17 cellular contexts compared by ENCODE assay signal in genomic region chr3:192884831-192885356, GRCh38. TPM values are rescaled to one million over a fixed set of nuclear protein-coding genes. Genes with fewer than 3 reads are reported as not detected.
DNase-seq lines count a peak whose midpoint lies in the region; ATAC-seq and TF ChIP-seq lines count a peak whose summit lies in the region.
"Had no signal": no experiment of that assay in that cellular context is flagged by ENCODE, and none has a peak within 500 bp of the region (broad histone marks: within the 10 kb centered on the region; RNA-seq: fewer than 3 reads in every experiment).

No MANE protein-coding gene starts in this region.

- H2BK5ac ChIP-seq in trophoblast cell (ENCODE audit: low read depth, low read length, poor library complexity), result no peak overlapping the region

- H4K91ac ChIP-seq in trophoblast cell (ENCODE audit: low read depth, low read length), result peak overlapping the region; percentile 58

- no peak overlapping the region for H3K18ac ChIP-seq in trophoblast cell (ENCODE audit: low read length)

- no peaks in the 10 kb centered on the region for H4K20me1 ChIP-seq in PC-3 (ENCODE audit: low read length)

- H3K79me2 ChIP-seq in PC-3 (ENCODE audit: low read length) (peaks cover 76% of the 10 kb centered on the region), trophoblast cell (ENCODE audit: control insufficient read depth, insufficient read depth, low read length, poor library complexity) (peaks cover 9% of the 10 kb centered on the region)

- WGBS in endodermal cell (ENCODE audit: insufficient coverage in 1 of 2, insufficient read length in 1 of 2), 2 experiments, result 91 to 100% methylated on average over 3 to 4 of the region's 4 CpGs
- WGBS in trophoblast cell (ENCODE audit: extremely low coverage, insufficient coverage, insufficient read length), result no CpG with 5 or more reads among the region's 4 CpGs

- ATAC-seq in PC-3 (peak; percentile 48), HG03159 (IDR thresholded peaks at IDR 0.05; ENCODE audit: unreplicated experiment) (no peak), HG03378 (IDR thresholded peaks at IDR 0.05; ENCODE audit: unreplicated experiment) (no peak)
- ATAC-seq: activated CD4-positive, CD25-positive, alpha-beta regulatory T cell treated with anti-CD3 and anti-CD28 coated beads, Interleukin-2, amount 50 U/mL, for 24 hours; activated naive CD8-positive, alpha-beta T cell treated with anti-CD3 and anti-CD28 coated beads, Interleukin-2, amount 50 U/mL, for 24 hours; right cardiac atrium had no signal

- peak overlapping the region; percentile 71 for H3K27ac Mint-ChIP-seq in endodermal cell
- H3K27ac Mint-ChIP-seq: activated naive CD8-positive, alpha-beta T cell treated with anti-CD3 and anti-CD28 coated beads, Interleukin-2, amount 50 U/mL, for 24 hours; naive B cell had no signal

- H2AK5ac ChIP-seq in trophoblast cell (ENCODE audit: low read length), result no peak overlapping the region

- H3K36me3 ChIP-seq in PC-3 (ENCODE audit: low read depth, low read length), result no peaks in the 10 kb centered on the region
- no peaks in the 10 kb centered on the region for H3K36me3 ChIP-seq in endodermal cell (ENCODE audit: control insufficient read depth, insufficient read depth, low read length)
- no peaks in the 10 kb centered on the region for H3K36me3 ChIP-seq in trophoblast cell (ENCODE audit: control insufficient read depth in 1 of 2, insufficient read depth in 2 of 2, low read length in 2 of 2)

- peak overlapping the region; percentile 98 for H3K27ac ChIP-seq in PC-3 (ENCODE audit: low read length)
- no peak overlapping the region for H3K27ac ChIP-seq in endodermal cell (ENCODE audit: low read depth, low read length)
- H3K27ac ChIP-seq in trophoblast cell (ENCODE audit: low read depth, low read length), result no peak overlapping the region

- TF ChIP-seq CTCF in PC-3 (conservative IDR thresholded peaks at IDR 0.05; ENCODE audit: low read depth, low read length), result no peak
- TF ChIP-seq CTCF in endodermal cell (conservative IDR thresholded peaks at IDR 0.05), result no peak

- no peak overlapping the region for H2BK120ac ChIP-seq in trophoblast cell (ENCODE audit: insufficient read depth, low read length, poor library complexity)

- no peak overlapping the region for H3K4me3 Mint-ChIP-seq in endodermal cell
- H3K4me3 Mint-ChIP-seq: activated naive CD8-positive, alpha-beta T cell treated with anti-CD3 and anti-CD28 coated beads, Interleukin-2, amount 50 U/mL, for 24 hours; CD14-positive monocyte; naive B cell had no signal

- peaks cover 15% of the 10 kb centered on the region for H3F3A ChIP-seq in PC-3 (ENCODE audit: low read length, unreplicated experiment)

- CTCF ChIA-PET in PC-3 (lab: Charles Lee), result interaction anchor here (0.6 kb wide), 1 partner anchor 31 kb away, joined by 4 read pairs; no protein-coding TSS in a partner anchor

- peak overlapping the region; percentile 15 for H2BK12ac ChIP-seq in trophoblast cell (ENCODE audit: low read length)

- no peak overlapping the region for H3K14ac ChIP-seq in trophoblast cell (ENCODE audit: low read length)

- H3K23ac ChIP-seq in trophoblast cell (ENCODE audit: low read length), result no peak overlapping the region

- H2AFZ ChIP-seq in PC-3 (ENCODE audit: low read length) (no peak overlapping the region), trophoblast cell (ENCODE audit: insufficient read depth, low read length, poor library complexity) (no peak overlapping the region)

- POLR2A ChIA-PET in PC-3 (lab: Charles Lee; ENCODE audit: unreplicated experiment), result no interaction called here

- intact Hi-C loops in PC-3 (cut with micrococcal nuclease), result loop anchor here (2.0 kb wide), 1 partner anchor 66 kb away; no protein-coding TSS in a partner anchor

- no peak overlapping the region for H3K4ac ChIP-seq in trophoblast cell (ENCODE audit: low read depth, low read length)

- peaks cover 20% of the 10 kb centered on the region for H3K79me1 ChIP-seq in trophoblast cell (ENCODE audit: low read length)

- H3K9me3 ChIP-seq in PC-3 (ENCODE audit: low read length) (no peaks in the 10 kb centered on the region), endodermal cell (ENCODE audit: control insufficient read depth, low read length) (no peaks in the 10 kb centered on the region), trophoblast cell (ENCODE audit: insufficient read depth, low read depth, low read length) (no peaks in the 10 kb centered on the region)

- H3K9ac ChIP-seq in PC-3 (ENCODE audit: low read length) (peak overlapping the region; percentile 87), endodermal cell (ENCODE audit: extremely low read depth, low read length, poor library complexity, severe bottlenecking) (no peak overlapping the region), trophoblast cell (ENCODE audit: low read length) (no peak overlapping the region)

- H3K4me3 ChIP-seq in PC-3 (ENCODE audit: low read length), result no peak overlapping the region
- H3K4me3 ChIP-seq in endodermal cell (ENCODE audit: low read length), result no peak overlapping the region
- no peak overlapping the region for H3K4me3 ChIP-seq in trophoblast cell (ENCODE audit: low read depth, low read length)

- H3K9me3 Mint-ChIP-seq in endodermal cell, result no peaks in the 10 kb centered on the region
- H3K9me3 Mint-ChIP-seq: activated naive CD8-positive, alpha-beta T cell treated with anti-CD3 and anti-CD28 coated beads, Interleukin-2, amount 50 U/mL, for 24 hours; CD14-positive monocyte; naive B cell had no signal

- H4K12ac ChIP-seq in trophoblast cell (ENCODE audit: low read depth, low read length), result no peak overlapping the region

- no TSS peak for BruUV-seq in PC-3 (replicated peaks; lab: Mats Ljungman, UMichigan)

- H3K36me3 Mint-ChIP-seq in endodermal cell (ENCODE audit: low read depth), result no peaks in the 10 kb centered on the region
- H3K36me3 Mint-ChIP-seq: CD14-positive monocyte, naive B cell had no signal

- H3K4me2 ChIP-seq in PC-3 (ENCODE audit: low read length) (peak overlapping the region; percentile 85), trophoblast cell (ENCODE audit: low read length) (no peak overlapping the region)

- peaks cover 10% of the 10 kb centered on the region for H3K27me3 Mint-ChIP-seq in endodermal cell (ENCODE audit: insufficient read depth)

- H3K4me1 Mint-ChIP-seq in endodermal cell, result peaks cover 25% of the 10 kb centered on the region
- H3K4me1 Mint-ChIP-seq: CD14-positive monocyte, naive B cell had no signal

- DNase-seq in ELR (ENCODE audit: low read depth) (peak; percentile 93), PC-3 (peak; percentile 92), endodermal cell (no peak), trophoblast cell (no peak), DMS53 treated with DMSO at 0.1 percent for 48 hours (lab: John Stamatoyannopoulos, UW; ENCODE audit: unreplicated experiment) (no peak), NCI-H128 (lab: John Stamatoyannopoulos, UW; ENCODE audit: unreplicated experiment) (no peak)
- DNase-seq: activated naive CD8-positive, alpha-beta T cell treated with anti-CD3 and anti-CD28 coated beads, Interleukin-2, amount 50 U/mL, for 24 hours; cortex of kidney; GOT3; islet precursor cell; naive B cell; right cardiac atrium; stimulated activated naive CD4-positive, alpha-beta T cell treated with Interleukin-2 at 50 U/mL for 16 hours had no signal

- peaks cover 89% of the 10 kb centered on the region for H3K4me1 ChIP-seq in PC-3 (ENCODE audit: insufficient read depth, low read length)
- peaks cover 7% of the 10 kb centered on the region for H3K4me1 ChIP-seq in endodermal cell (ENCODE audit: control insufficient read depth, insufficient read depth, low read length)
- H3K4me1 ChIP-seq in trophoblast cell (ENCODE audit: control insufficient read depth in 1 of 2, insufficient read depth in 2 of 2, low read length in 2 of 2), result peaks cover 13 to 20% of the 10 kb centered on the region in 2 experiments

- H4K8ac ChIP-seq in trophoblast cell (ENCODE audit: low read depth, low read length), result no peak overlapping the region

- no peaks in the 10 kb centered on the region for H3K9me2 ChIP-seq in PC-3 (replicated peaks; ENCODE audit: low read length)

- no peaks in the 10 kb centered on the region for H3K27me3 ChIP-seq in PC-3 (ENCODE audit: low read length)
- H3K27me3 ChIP-seq in endodermal cell (ENCODE audit: control insufficient read depth, insufficient read depth, low read length, poor library complexity, severe bottlenecking), result no peaks in the 10 kb centered on the region
- no peaks in the 10 kb centered on the region for H3K27me3 ChIP-seq in trophoblast cell (ENCODE audit: insufficient read depth, low read length)

RNA-seq across cellular contexts. Expression of gene MB21D2, which starts 32.8 kb away (rescaled TPM):
- total RNA-seq in PC-3 (2014; rRNA removed), result 22.5 and 26.0 TPM in 2 replicates
- total RNA-seq in endodermal cell, result 1 to 10 TPM; 5.7 to 6.9 TPM
- 4.1 TPM for polyA plus RNA-seq in endodermal cell (2013, experiment 1 of 2)
- polyA plus RNA-seq in endodermal cell (2013, experiment 2 of 2), result 4.2 TPM
- 9.3 and 9.7 TPM in 2 replicates for polyA plus RNA-seq in trophoblast cell (2013)

Comparison
In these comparisons a context has a peak if more than half of its experiments do, and no peak if none do; other contexts are left out.
1. DNase-seq: peak in ELR (single experiment) and PC-3 (single experiment); none in endodermal cell (single experiment), trophoblast cell (0 of 2), DMS53 treated with DMSO at 0.1 percent for 48 hours (single experiment) and NCI-H128 (single experiment).